In genomic region chr3:10344147-10344943, GRCh38 we compare ENCODE assay signal across 1 cellular context.
TF ChIP-seq lines count a peak whose summit lies in the region.

No MANE protein-coding gene starts in this region.

TF ChIP-seq in SK-N-SH treated with all-trans-retinoic acid at 6 μM for 48 hours, 23 proteins besides CTCF, POLR2A, EP300 and RAD21 (continued from another document):
- TF ChIP-seq, protein P1, sequence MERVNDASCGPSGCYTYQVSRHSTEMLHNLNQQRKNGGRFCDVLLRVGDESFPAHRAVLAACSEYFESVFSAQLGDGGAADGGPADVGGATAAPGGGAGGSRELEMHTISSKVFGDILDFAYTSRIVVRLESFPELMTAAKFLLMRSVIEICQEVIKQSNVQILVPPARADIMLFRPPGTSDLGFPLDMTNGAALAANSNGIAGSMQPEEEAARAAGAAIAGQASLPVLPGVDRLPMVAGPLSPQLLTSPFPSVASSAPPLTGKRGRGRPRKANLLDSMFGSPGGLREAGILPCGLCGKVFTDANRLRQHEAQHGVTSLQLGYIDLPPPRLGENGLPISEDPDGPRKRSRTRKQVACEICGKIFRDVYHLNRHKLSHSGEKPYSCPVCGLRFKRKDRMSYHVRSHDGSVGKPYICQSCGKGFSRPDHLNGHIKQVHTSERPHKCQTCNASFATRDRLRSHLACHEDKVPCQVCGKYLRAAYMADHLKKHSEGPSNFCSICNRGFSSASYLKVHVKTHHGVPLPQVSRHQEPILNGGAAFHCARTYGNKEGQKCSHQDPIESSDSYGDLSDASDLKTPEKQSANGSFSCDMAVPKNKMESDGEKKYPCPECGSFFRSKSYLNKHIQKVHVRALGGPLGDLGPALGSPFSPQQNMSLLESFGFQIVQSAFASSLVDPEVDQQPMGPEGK (CRISPR knock-in tag; IDR thresholded peaks at IDR 0.05; ENCODE audit: borderline replicate concordance): no peak
- TF ChIP-seq ZC3H10 (CRISPR knock-in tag; IDR thresholded peaks at IDR 0.05): no peak
